17 cellular contexts compared by ENCODE assay signal in the genomic region with DNA sequence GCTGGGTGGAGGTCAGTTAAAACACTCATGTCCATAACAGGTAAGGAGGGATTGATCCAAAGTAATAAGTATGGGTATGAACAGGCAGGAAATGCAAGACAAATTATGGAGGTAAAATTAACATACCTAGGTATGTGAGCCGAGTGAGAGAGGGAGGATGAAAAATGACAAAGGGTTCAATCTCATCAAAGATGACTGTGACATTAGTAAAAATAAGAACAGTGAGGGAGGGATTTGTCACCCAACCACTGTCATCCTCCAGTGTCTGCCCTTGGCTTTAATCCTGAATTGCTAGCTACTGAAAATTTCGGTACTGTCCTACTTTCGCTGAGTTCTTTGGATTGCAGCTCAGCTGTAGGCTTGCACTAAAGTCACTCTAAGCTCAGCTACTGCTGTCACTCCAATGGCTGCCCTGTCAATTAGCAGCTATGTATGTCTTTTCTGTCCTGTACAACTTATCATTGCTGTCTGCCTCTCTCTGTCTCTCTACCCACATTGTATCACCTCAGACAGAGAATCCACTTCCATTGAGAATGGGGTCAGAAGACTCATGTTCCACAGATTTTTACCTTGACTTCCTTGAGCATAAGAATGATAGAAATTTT.
DNase-seq lines count a peak whose midpoint lies in the region; ATAC-seq, FAIRE-seq and TF ChIP-seq lines count a peak whose summit lies in the region.
"Had no signal": no experiment of that assay in that cellular context is flagged by ENCODE, and none has a peak within 500 bp of the region (broad histone marks: within the 10 kb centered on the region; RNA-seq: fewer than 3 reads in every experiment).

No MANE protein-coding gene starts in this region.

- H3K23ac ChIP-seq in H1 (ENCODE audit: insufficient read length), result no peak overlapping the region

- H3K18ac ChIP-seq in H1 (ENCODE audit: extremely low read depth, low read length), result no peak overlapping the region

- no peaks in the 10 kb centered on the region for H3K79me1 ChIP-seq in H1 (ENCODE audit: low read depth, low read length)

- H3K4me3 Mint-ChIP-seq in activated T-cell treated with anti-CD3 and anti-CD28 coated beads, Interleukin-2, amount 50 U/mL, for 72 hours, result no peak overlapping the region
- H3K4me3 Mint-ChIP-seq in stimulated activated naive B cell treated with anti-CD40 and anti-IgM and Interleukin-4, amounts not matched to agents 10 μg/mL and 1 μg/mL and 100 μg/mL, for 72 hours, result no peak overlapping the region
- H3K4me3 Mint-ChIP-seq: CD14-positive monocyte; CD4-positive, alpha-beta memory T cell; H9 had no signal

- TF ChIP-seq CTCF in H1 (IDR thresholded peaks at IDR 0.05; ENCODE audit: control extremely low read depth in 1 of 3, insufficient read depth in 1 of 3, low read depth in 1 of 3, low read length in 3 of 3), result no peak

- no peak overlapping the region for H3K27ac ChIP-seq in H1 (ENCODE audit: low read depth, low read length)
- H3K27ac ChIP-seq: BLaER1, HL-60 had no signal

- no peak overlapping the region for H3K4me3 ChIP-seq in H1 (ENCODE audit: extremely low read depth in 1 of 4, insufficient read depth in 2 of 4, low read depth in 3 of 4, low read length in 4 of 4)
- H3K4me3 ChIP-seq: BLaER1 had no signal

- H3K4me2 ChIP-seq in H1 (ENCODE audit: insufficient read depth in 1 of 2, low read depth in 2 of 2, low read length in 2 of 2), result no peak overlapping the region
- H3K4me2 ChIP-seq: BLaER1 had no signal

- H4K20me1 ChIP-seq in H1 (replicated peaks in 1 of 2; ENCODE audit: control insufficient read depth in 1 of 2, insufficient read depth in 2 of 2, low read length in 2 of 2), result no peaks in the 10 kb centered on the region
- H4K20me1 ChIP-seq: BLaER1 had no signal

- no peak overlapping the region for H3K56ac ChIP-seq in H1 (replicated peaks; ENCODE audit: insufficient read length, low read depth, low read length)

- H2AFZ ChIP-seq in H1 (ENCODE audit: low read length), result peak overlapping the region; percentile 35; the same call in 1 of the 2 replicates

- H3K9me3 ChIP-seq in H1 (ENCODE audit: insufficient read depth in 2 of 2, low read depth in 1 of 2, low read length in 1 of 2), result no peaks in the 10 kb centered on the region
- H3K9me3 ChIP-seq: BLaER1 had no signal

- H3K4me1 Mint-ChIP-seq in activated T-cell treated with anti-CD3 and anti-CD28 coated beads, Interleukin-2, amount 50 U/mL, for 72 hours (ENCODE audit: low read depth), result peaks cover 5% of the 10 kb centered on the region
- peaks cover 0 to 4% of the 10 kb centered on the region in 2 donors for H3K4me1 Mint-ChIP-seq in stimulated activated naive B cell treated with anti-CD40 and anti-IgM and Interleukin-4, amounts not matched to agents 10 μg/mL and 1 μg/mL and 100 μg/mL, for 72 hours
- H3K4me1 Mint-ChIP-seq: CD4-positive, alpha-beta memory T cell had no signal

- no peak overlapping the region for H2BK5ac ChIP-seq in H1 (ENCODE audit: low read depth, low read length)

- H3K4ac ChIP-seq in H1 (replicated peaks; ENCODE audit: insufficient read length, low read depth, low read length), result no peak overlapping the region

- CTCF ChIA-PET in H1 (lab: Charles Lee; ENCODE audit: partially characterized antibody), result interaction anchor here (1.0 to 1.8 kb wide), 5 partner anchors 12 to 113 kb away, joined by 3 to 6 read pairs (median 4); no protein-coding TSS in a partner anchor

- no peak overlapping the region for H2AK5ac ChIP-seq in H1 (ENCODE audit: low read depth, low read length)

- TF ChIP-seq RAD21 in H1 (IDR thresholded peaks at IDR 0.05 in 1 of 2, conservative IDR thresholded peaks at IDR 0.05 in 1 of 2; ENCODE audit: low read depth in 2 of 2, low read length in 2 of 2), result no peak

- no peak overlapping the region for H2BK12ac ChIP-seq in H1 (ENCODE audit: low read depth, low read length)

- POLR2A ChIA-PET in H1 (lab: Charles Lee; ENCODE audit: partially characterized antibody), result interaction anchor here (1.0 kb wide), 1 partner anchor 15 kb away, joined by 4 read pairs; no protein-coding TSS in a partner anchor

- no peak overlapping the region for H3K27ac Mint-ChIP-seq in activated T-cell treated with anti-CD3 and anti-CD28 coated beads, Interleukin-2, amount 50 U/mL, for 72 hours
- H3K27ac Mint-ChIP-seq in stimulated activated naive B cell treated with anti-CD40 and anti-IgM and Interleukin-4, amounts not matched to agents 10 μg/mL and 1 μg/mL and 100 μg/mL, for 72 hours, result no peak overlapping the region
- H3K27ac Mint-ChIP-seq: CD14-positive monocyte, H9 had no signal

- H3K36me3 ChIP-seq in H1 (ENCODE audit: control insufficient read depth in 2 of 4, insufficient read depth in 4 of 4, low read length in 3 of 4), result no peaks in the 10 kb centered on the region
- H3K36me3 ChIP-seq: BLaER1 had no signal

- H2BK15ac ChIP-seq in H1 (ENCODE audit: low read length), result no peak overlapping the region

- no peaks in the 10 kb centered on the region for H3K27me3 ChIP-seq in H1 (replicated peaks in 1 of 4; ENCODE audit: control insufficient read depth in 3 of 4, extremely low read depth in 1 of 4, insufficient read depth in 3 of 4, low read length in 3 of 4)
- H3K27me3 ChIP-seq: BLaER1 had no signal

- DNase-seq in activated T-cell treated with anti-CD3 and anti-CD28 coated beads, Interleukin-2, amount 50 U/mL, for 72 hours, result no peak
- no peak for DNase-seq in activated T-cell treated with anti-CD3 and anti-CD28 coated beads, Interleukin-2, amount 50 U/mL, for 48 hours
- DNase-seq in H1 (ENCODE audit: low read depth in 1 of 2, low spot score in 2 of 2), result no peak
- peak; percentile 37 for DNase-seq in putamen (ENCODE audit: low spot score)
- no peak for DNase-seq in stimulated activated naive B cell treated with anti-CD40 and anti-IgM and Interleukin-4, amounts not matched to agents 10 μg/mL and 1 μg/mL and 100 μg/mL, for 72 hours
- DNase-seq: 8988T; CD4-positive, alpha-beta memory T cell; DMS153; DMS79; GDM1; GOT3; H9 had no signal

- H3K4me1 ChIP-seq in H1 (replicated peaks in 1 of 4; ENCODE audit: control insufficient read depth in 3 of 4, insufficient read depth in 4 of 4, low read length in 3 of 4), result peaks cover 0 to 3% (median 0%) of the 10 kb centered on the region in 4 experiments; a peak in 2 of 7 replicates
- H3K4me1 ChIP-seq: BLaER1 had no signal

- H3K23me2 ChIP-seq in H1 (ENCODE audit: low read depth, low read length), result no peaks in the 10 kb centered on the region

- H2BK120ac ChIP-seq in H1 (replicated peaks; ENCODE audit: low read depth, low read length), result no peak overlapping the region

- H4K5ac ChIP-seq in H1 (ENCODE audit: insufficient read length, low read depth, low read length), result no peak overlapping the region

- H4K8ac ChIP-seq in H1 (ENCODE audit: extremely low read depth, insufficient read depth, low read length), result no peak overlapping the region

- no peak overlapping the region for H3K9ac ChIP-seq in H1 (replicated peaks in 1 of 4; ENCODE audit: extremely low read depth in 1 of 4, low read depth in 3 of 4, low read length in 3 of 4)
- H3K9ac ChIP-seq: BLaER1 had no signal

- no peak for TF ChIP-seq POLR2A in H1 (IDR thresholded peaks at IDR 0.05; ENCODE audit: control extremely low read depth in 1 of 2, low read depth in 2 of 2, low read length in 2 of 2)

- no peak overlapping the region for H3K14ac ChIP-seq in H1 (ENCODE audit: insufficient read length)

- no peak overlapping the region for H2BK20ac ChIP-seq in H1 (ENCODE audit: low read length)

- TF ChIP-seq EP300 in H1 (IDR thresholded peaks at IDR 0.05; ENCODE audit: borderline replicate concordance in 1 of 2, low read depth in 2 of 2, low read length in 2 of 2), result no peak

- no peak for FAIRE-seq in H1 (lab: Jason Lieb, UNC)

- no peak overlapping the region for H4K91ac ChIP-seq in H1 (replicated peaks; ENCODE audit: insufficient read length, low read length)

- H3K79me2 ChIP-seq in H1 (ENCODE audit: control insufficient read depth in 1 of 2, insufficient read depth in 2 of 2, low read length in 2 of 2), result no peaks in the 10 kb centered on the region

- 92% methylated on average over 3 of the region's 3 CpGs; no CpG with 5 or more reads in 1 of the 2 experiments for WGBS in H1 (ENCODE audit: extremely low coverage in 1 of 2, insufficient coverage in 1 of 2, insufficient read length in 1 of 2, insufficient replicate concordance in 2 of 2, low coverage in 1 of 2, low lambda C conversion rate in 2 of 2, missing lambda C conversion rate in 1 of 2), 2 experiments

- peak; percentile 31 to 62 for ATAC-seq in activated T-cell treated with anti-CD3 and anti-CD28 coated beads, Interleukin-2, amount 50 U/mL, for 72 hours (replicated peaks in 1 of 2)
- ATAC-seq in GM21367 (IDR thresholded peaks at IDR 0.05; ENCODE audit: unreplicated experiment), result no peak
- ATAC-seq in GM18868 (IDR thresholded peaks at IDR 0.05; ENCODE audit: unreplicated experiment), result no peak
- ATAC-seq in stimulated activated naive B cell treated with anti-CD40 and anti-IgM and Interleukin-4, amounts not matched to agents 10 μg/mL and 1 μg/mL and 100 μg/mL, for 72 hours (replicated peaks), result no peak

- no peaks in the 10 kb centered on the region for H3K27me3 Mint-ChIP-seq in activated T-cell treated with anti-CD3 and anti-CD28 coated beads, Interleukin-2, amount 50 U/mL, for 72 hours (ENCODE audit: low read depth)
- no peaks in the 10 kb centered on the region for H3K27me3 Mint-ChIP-seq in stimulated activated naive B cell treated with anti-CD40 and anti-IgM and Interleukin-4, amounts not matched to agents 10 μg/mL and 1 μg/mL and 100 μg/mL, for 72 hours

- no peaks in the 10 kb centered on the region for H3K36me3 Mint-ChIP-seq in activated T-cell treated with anti-CD3 and anti-CD28 coated beads, Interleukin-2, amount 50 U/mL, for 72 hours (ENCODE audit: insufficient read depth in 2 of 2)
- H3K36me3 Mint-ChIP-seq in stimulated activated naive B cell treated with anti-CD40 and anti-IgM and Interleukin-4, amounts not matched to agents 10 μg/mL and 1 μg/mL and 100 μg/mL, for 72 hours, result no peaks in the 10 kb centered on the region
- H3K36me3 Mint-ChIP-seq: CD14-positive monocyte had no signal

- no peaks in the 10 kb centered on the region for H3K9me3 Mint-ChIP-seq in activated T-cell treated with anti-CD3 and anti-CD28 coated beads, Interleukin-2, amount 50 U/mL, for 72 hours
- no peaks in the 10 kb centered on the region for H3K9me3 Mint-ChIP-seq in stimulated activated naive B cell treated with anti-CD40 and anti-IgM and Interleukin-4, amounts not matched to agents 10 μg/mL and 1 μg/mL and 100 μg/mL, for 72 hours
- H3K9me3 Mint-ChIP-seq: CD14-positive monocyte; CD4-positive, alpha-beta memory T cell; H9 had no signal

TF ChIP-seq in H1, 55 proteins besides CTCF, POLR2A, EP300 and RAD21 (continues in another document):
- TF ChIP-seq CHD1 (IDR thresholded peaks at IDR 0.05; ENCODE audit: low read depth, low read length) (no peak), NRF1 (IDR thresholded peaks at IDR 0.05; ENCODE audit: low read depth, low read length) (no peak), TBP (IDR thresholded peaks at IDR 0.05; ENCODE audit: low read depth, low read length) (no peak), CHD2 (IDR thresholded peaks at IDR 0.05; ENCODE audit: low read length) (no peak), BACH1 (IDR thresholded peaks at IDR 0.05; ENCODE audit: low read length) (no peak), CTBP2 (IDR thresholded peaks at IDR 0.05; ENCODE audit: borderline replicate concordance, insufficient read depth, insufficient read length, low read length) (no peak), HDAC2 (IDR thresholded peaks at IDR 0.05; ENCODE audit: borderline replicate concordance in 1 of 2, low read depth in 2 of 2, low read length in 2 of 2) (no peak)

Comparison
In these comparisons a context has a peak if more than half of its experiments do, and no peak if none do; other contexts are left out.
1. ATAC-seq: peak in activated T-cell treated with anti-CD3 and anti-CD28 coated beads, Interleukin-2, amount 50 U/mL, for 72 hours (2 of 2); none in GM21367 (single experiment), GM18868 (single experiment) and stimulated activated naive B cell treated with anti-CD40 and anti-IgM and Interleukin-4, amounts not matched to agents 10 μg/mL and 1 μg/mL and 100 μg/mL, for 72 hours (0 of 2).